11 cellular contexts compared by ENCODE assay signal in the genomic region with DNA sequence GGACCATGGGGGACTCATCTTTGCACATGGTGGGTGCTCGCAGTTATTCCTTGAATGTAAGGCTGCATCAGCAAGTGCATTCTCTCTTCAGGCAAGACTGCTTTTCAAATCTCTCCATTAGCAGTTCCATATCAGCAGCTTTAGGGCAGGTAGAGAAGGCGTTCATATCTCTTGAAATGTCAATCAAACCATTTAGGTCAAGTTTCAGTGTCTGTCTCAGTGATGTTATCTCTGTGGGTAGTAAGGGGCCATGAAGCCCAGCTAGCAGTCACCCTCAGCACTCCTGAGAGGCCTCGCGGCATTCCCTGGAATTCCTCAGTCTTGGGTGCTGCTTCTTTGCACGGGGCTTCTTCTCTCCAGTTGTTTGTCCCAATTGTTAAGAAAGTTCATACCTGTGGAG.
"Had no signal": no experiment of that assay in that cellular context is flagged by ENCODE, and none has a peak within 500 bp of the region (broad histone marks: within the 10 kb centered on the region; RNA-seq: fewer than 3 reads in every experiment).

No MANE protein-coding gene starts in this region.

- H2AFZ ChIP-seq: GM23248, GM23338 had no signal

- H3K4me2 ChIP-seq: GM23338 had no signal

- H3K4me3 Mint-ChIP-seq: GM23338, H9, HFFc6 had no signal

- H3K9me3 ChIP-seq: HAP-1 had no signal

- H3K27ac ChIP-seq: GM23248 had no signal

- H3K9ac ChIP-seq: GM23248 had no signal

- H3K36me3 ChIP-seq: HAP-1 had no signal

- FAIRE-seq: H1, H54 had no signal

- H3K4me1 ChIP-seq: HAP-1 had no signal

- DNase-seq: GM23248, GOT3, H7, H9, HCEC 1CT, HFFc6 had no signal

- H3K9me3 Mint-ChIP-seq: GM23338, H9, HFFc6 had no signal

- ATAC-seq: HCT116 had no signal

- H3K27ac Mint-ChIP-seq: GM23338, HFFc6 had no signal

- H3K4me3 ChIP-seq: GM23248, GM23338, HAP-1 had no signal
